ENCODE assay signal across 15 cellular contexts in genomic region chr2:176407711-176408110, GRCh38.
DNase-seq lines count a peak whose midpoint lies in the region; ATAC-seq and TF ChIP-seq lines count a peak whose summit lies in the region.
"Had no signal": no experiment of that assay in that cellular context is flagged by ENCODE, and none has a peak within 500 bp of the region (broad histone marks: within the 10 kb centered on the region; RNA-seq: fewer than 3 reads in every experiment).

No MANE protein-coding gene starts in this region.

- no peaks in the 10 kb centered on the region for H3K36me3 ChIP-seq in Loucy (ENCODE audit: insufficient read depth, low read length)
- H3K36me3 ChIP-seq in hepatocyte (replicated peaks; ENCODE audit: insufficient read depth, low read depth): no peaks in the 10 kb centered on the region
- no peaks in the 10 kb centered on the region for H3K36me3 ChIP-seq in thyroid gland
- H3K36me3 ChIP-seq: HAP-1 had no signal

- no peaks in the 10 kb centered on the region for H3K9me3 Mint-ChIP-seq in effector memory CD8-positive, alpha-beta T cell
- peaks cover 0 to 5% (median 0%) of the 10 kb centered on the region in 7 donors for H3K9me3 Mint-ChIP-seq in CD14-positive monocyte
- H3K9me3 Mint-ChIP-seq: CD8-positive, alpha-beta T cell had no signal

- intact Hi-C loops in thyroid gland (cut with DNase I) (no loop called here), CD14-positive monocyte (cut with micrococcal nuclease) (no loop called here)

- no peaks in the 10 kb centered on the region for H3K9me3 ChIP-seq in Loucy (ENCODE audit: insufficient read depth, low read depth, low read length)
- H3K9me3 ChIP-seq in hepatocyte (ENCODE audit: low read depth): no peaks in the 10 kb centered on the region
- H3K9me3 ChIP-seq in thyroid gland: no peaks in the 10 kb centered on the region
- H3K9me3 ChIP-seq: Caco-2, HAP-1 had no signal

- no peak for ATAC-seq in effector memory CD8-positive, alpha-beta T cell (replicated peaks)
- ATAC-seq: CD8-positive, alpha-beta T cell; GM12878; HepG2 had no signal

- H3K4me3 ChIP-seq in Loucy (ENCODE audit: low read length, poor library complexity, severe bottlenecking) (no peak overlapping the region), hepatocyte (no peak overlapping the region), thyroid gland (replicated peaks in 1 of 3) (no peak overlapping the region)
- H3K4me3 ChIP-seq: GM12878, HAP-1 had no signal

- H3K4me2 ChIP-seq in Loucy (ENCODE audit: low read depth, low read length, poor library complexity, severe bottlenecking) (no peak overlapping the region), hepatocyte (no peak overlapping the region)

- DNase-seq in DMS79 treated with DMSO at 0.1 percent for 48 hours (lab: John Stamatoyannopoulos, UW) (peak; percentile 59), hepatocyte (ENCODE audit: low spot score) (peak; percentile 0), thyroid gland (no peak), GF-D8 (lab: John Stamatoyannopoulos, UW) (no peak), CD14-positive monocyte (ENCODE audit: low spot score) (no peak)
- DNase-seq in effector memory CD8-positive, alpha-beta T cell: no peak
- DNase-seq: C1 segment of cervical spinal cord; Caco-2; CD8-positive, alpha-beta T cell; GOT3 had no signal

- no peaks in the 10 kb centered on the region for H3K36me3 Mint-ChIP-seq in effector memory CD8-positive, alpha-beta T cell (ENCODE audit: insufficient read depth)
- no peaks in the 10 kb centered on the region for H3K36me3 Mint-ChIP-seq in CD14-positive monocyte
- H3K36me3 Mint-ChIP-seq: CD8-positive, alpha-beta T cell had no signal

- no peak overlapping the region for H3K9ac ChIP-seq in Loucy (ENCODE audit: low read depth, low read length, poor library complexity, severe bottlenecking)

- H3K27ac ChIP-seq in hepatocyte (no peak overlapping the region), thyroid gland (peak overlapping the region; percentile 31 to 88 (median 71))

- H3K79me2 ChIP-seq in Loucy (ENCODE audit: insufficient read depth, low read length): no peaks in the 10 kb centered on the region
- no peaks in the 10 kb centered on the region for H3K79me2 ChIP-seq in hepatocyte

- TF ChIP-seq CTCF in Loucy (conservative IDR thresholded peaks at IDR 0.05; ENCODE audit: low read length) (no peak), hepatocyte (IDR thresholded peaks at IDR 0.05; ENCODE audit: poor library complexity) (no peak), thyroid gland (IDR thresholded peaks at IDR 0.05) (no peak), CD14-positive monocyte (IDR thresholded peaks at IDR 0.05) (no peak)

- no peak for TF ChIP-seq POLR2A in thyroid gland (IDR thresholded peaks at IDR 0.05)

- H4K20me1 ChIP-seq in Loucy (ENCODE audit: insufficient read depth, low read length, poor library complexity, severe bottlenecking) (no peaks in the 10 kb centered on the region), hepatocyte (ENCODE audit: insufficient read depth, poor library complexity, severe bottlenecking) (no peaks in the 10 kb centered on the region)

- no peaks in the 10 kb centered on the region for H3F3A ChIP-seq in Loucy (ENCODE audit: low read depth)

- H2AFZ ChIP-seq in Loucy (ENCODE audit: low read length) (peak overlapping the region; percentile 52; the same call in 1 of the 2 replicates), hepatocyte (no peak overlapping the region)

- H3K9me2 ChIP-seq in Loucy (replicated peaks; ENCODE audit: low read depth, low read length): no peaks in the 10 kb centered on the region
- H3K9me2 ChIP-seq in hepatocyte (replicated peaks; ENCODE audit: insufficient read depth): no peaks in the 10 kb centered on the region

- H3K27me3 ChIP-seq in Loucy (ENCODE audit: insufficient read depth, low read length, poor library complexity, severe bottlenecking) (peaks cover 10% of the 10 kb centered on the region), hepatocyte (no peaks in the 10 kb centered on the region), thyroid gland (no peaks in the 10 kb centered on the region)

- H3K27ac Mint-ChIP-seq in effector memory CD8-positive, alpha-beta T cell: no peak overlapping the region
- no peak overlapping the region for H3K27ac Mint-ChIP-seq in CD14-positive monocyte
- H3K27ac Mint-ChIP-seq: B cell; CD8-positive, alpha-beta T cell had no signal

- no peaks in the 10 kb centered on the region for H3K4me1 Mint-ChIP-seq in effector memory CD8-positive, alpha-beta T cell (ENCODE audit: low read depth in 2 of 2)
- H3K4me1 Mint-ChIP-seq in CD14-positive monocyte: no peaks in the 10 kb centered on the region
- H3K4me1 Mint-ChIP-seq: B cell had no signal

- H3K27me3 Mint-ChIP-seq in effector memory CD8-positive, alpha-beta T cell: peaks cover 23 to 36% of the 10 kb centered on the region in 2 donors
- H3K27me3 Mint-ChIP-seq in CD14-positive monocyte (ENCODE audit: low read depth in 3 of 3): peaks cover 6 to 9% (median 7%) of the 10 kb centered on the region in 3 donors

- H3K4me1 ChIP-seq in Loucy (ENCODE audit: insufficient read depth, low read length, poor library complexity, severe bottlenecking): no peaks in the 10 kb centered on the region
- H3K4me1 ChIP-seq in hepatocyte (ENCODE audit: insufficient read depth): no peaks in the 10 kb centered on the region
- H3K4me1 ChIP-seq in thyroid gland: peaks cover 18 to 24% of the 10 kb centered on the region in 2 donors
- H3K4me1 ChIP-seq: Caco-2, HAP-1 had no signal

- no peak overlapping the region for H3K4me3 Mint-ChIP-seq in effector memory CD8-positive, alpha-beta T cell
- no peak overlapping the region for H3K4me3 Mint-ChIP-seq in CD14-positive monocyte
- H3K4me3 Mint-ChIP-seq: B cell; CD8-positive, alpha-beta T cell had no signal

Comparison
In these comparisons a context has a peak if more than half of its experiments do, and no peak if none do; other contexts are left out.
1. DNase-seq: peak in DMS79 treated with DMSO at 0.1 percent for 48 hours (single experiment) and hepatocyte (single experiment); none in thyroid gland (0 of 2), effector memory CD8-positive, alpha-beta T cell (0 of 3), GF-D8 (single experiment) and CD14-positive monocyte (single experiment).